1 cellular context compared by ENCODE assay signal in genomic region chrX:110000854-110001701, GRCh38.
TF ChIP-seq lines count a peak whose summit lies in the region.

No MANE protein-coding gene starts in this region.

TF ChIP-seq in K562, 482 proteins besides CTCF, POLR2A, EP300 and RAD21 (continued from another document and continues in another):
- TF ChIP-seq ZNF280B (CRISPR knock-in tag; IDR thresholded peaks at IDR 0.05) (peak; percentile 72; the same call in 1 of the 2 replicates), XRCC3 (IDR thresholded peaks at IDR 0.05) (no peak), KDM4B (IDR thresholded peaks at IDR 0.05; ENCODE audit: borderline replicate concordance in 2 of 2, low read depth in 1 of 2) (no peak), TRIM25 (IDR thresholded peaks at IDR 0.05; ENCODE audit: borderline replicate concordance) (no peak), ZNF407 (IDR thresholded peaks at IDR 0.05; ENCODE audit: low read depth) (no peak), NFE2L1 (tag; IDR thresholded peaks at IDR 0.05; ENCODE audit: borderline replicate concordance, low read depth) (peak; percentile 82), HNRNPUL1 (IDR thresholded peaks at IDR 0.05; ENCODE audit: low read length) (no peak), ZBTB11 (CRISPR knock-in tag; IDR thresholded peaks at IDR 0.05) (peak in 1 of 3 experiments; percentile 90; a peak in 2 of 6 replicates), C11orf30 (IDR thresholded peaks at IDR 0.05; ENCODE audit: low read depth) (no peak), MTF1 (CRISPR knock-in tag; IDR thresholded peaks at IDR 0.05; ENCODE audit: borderline replicate concordance) (peak; percentile 96), PHF8 (IDR thresholded peaks at IDR 0.05; ENCODE audit: borderline replicate concordance, low read length) (no peak), CHD2 (IDR thresholded peaks at IDR 0.05; ENCODE audit: low read depth, low read length) (no peak), PHF21A (IDR thresholded peaks at IDR 0.05; ENCODE audit: borderline replicate concordance, low read depth) (no peak), E2F1 (CRISPR knock-in tag; IDR thresholded peaks at IDR 0.05) (no peak), MCM7 (IDR thresholded peaks at IDR 0.05) (no peak), ZNF263 (CRISPR knock-in tag; IDR thresholded peaks at IDR 0.05; ENCODE audit: borderline replicate concordance) (no peak), ZNF707 (CRISPR knock-in tag; conservative IDR thresholded peaks at IDR 0.05) (peak; percentile 87), RBM14 (IDR thresholded peaks at IDR 0.05; ENCODE audit: borderline replicate concordance, insufficient read depth, low read depth, low read length) (no peak), TCF15 (CRISPR knock-in tag; IDR thresholded peaks at IDR 0.05) (peak; percentile 99), E4F1 (CRISPR knock-in tag; IDR thresholded peaks at IDR 0.05; ENCODE audit: borderline replicate concordance) (peak; percentile 86), ZNF644 (tag; IDR thresholded peaks at IDR 0.05; ENCODE audit: low read depth) (peak; percentile 98), REST (CRISPR knock-in tag; IDR thresholded peaks at IDR 0.05; ENCODE audit: low read depth) (peak; percentile 88), ZNF511 (CRISPR knock-in tag; IDR thresholded peaks at IDR 0.05) (no peak), U2AF2 (optimal IDR thresholded peaks at IDR 0.05; ENCODE audit: low read depth, low read length) (no peak), ZNF174 (CRISPR knock-in tag; IDR thresholded peaks at IDR 0.05) (peak; percentile 92), YBX1 (IDR thresholded peaks at IDR 0.05) (no peak), SMARCA5 (IDR thresholded peaks at IDR 0.05) (no peak), RBM34 (IDR thresholded peaks at IDR 0.05; ENCODE audit: borderline replicate concordance, insufficient read depth, low read length) (no peak), BRD4 (IDR thresholded peaks at IDR 0.05) (no peak), NFIC (IDR thresholded peaks at IDR 0.05) (peak; percentile 87)
